Comparison of ENCODE assay signal across 24 cellular contexts in genomic region chr4:185821029-185821419, GRCh38. TPM values are rescaled to one million over a fixed set of nuclear protein-coding genes. Genes with fewer than 3 reads are reported as not detected.
"Had no signal": no experiment of that assay in that cellular context is flagged by ENCODE, and none has a peak within 500 bp of the region (broad histone marks: within the 10 kb centered on the region; RNA-seq: fewer than 3 reads in every experiment).

No MANE protein-coding gene starts in this region.

- H3K27ac Mint-ChIP-seq: activated CD8-positive, alpha-beta T cell treated with anti-CD3 and anti-CD28 coated beads, Interleukin-2, amount 10 ng/mL, durations not matched to agents 7 days and 5 days; activated naive CD8-positive, alpha-beta T cell; activated T-cell treated with anti-CD3 and anti-CD28 coated beads, Interleukin-2, amount 50 U/mL, for 72 hours; naive B cell; nephron progenitor cell; stimulated activated effector memory CD8-positive, alpha-beta T cell treated with anti-CD3 and anti-CD28 coated beads, Interleukin-12 subunit alpha, Interleukin-12 subunit beta, amount 100 ng/mL, for 72 hours; stimulated activated naive CD8-positive, alpha-beta T cell treated with anti-CD3 and anti-CD28 coated beads, Interleukin-15, Interleukin-2, amounts not matched to agents 100 ng/mL and 50 ng/mL, for 24 hours; T-helper 1 cell treated with Interleukin-12 subunit alpha and Interleukin-12 subunit beta and Interleukin-4 antibody, amounts not matched to agents 30 μg/mL and 1 μg/mL, for 36 hours had no signal

- H2AFZ ChIP-seq: hepatocyte had no signal

- H3K4me1 Mint-ChIP-seq: naive B cell; stimulated activated effector memory CD8-positive, alpha-beta T cell treated with anti-CD3 and anti-CD28 coated beads, Interleukin-12 subunit alpha, Interleukin-12 subunit beta, amount 100 ng/mL, for 72 hours had no signal

- DNase-seq: activated CD4-positive, alpha-beta T cell treated with anti-CD3 and anti-CD28 coated beads for 1 hour; activated CD8-positive, alpha-beta T cell treated with anti-CD3 and anti-CD28 coated beads, Interleukin-2, amount 10 ng/mL, durations not matched to agents 7 days and 5 days; activated naive CD4-positive, alpha-beta T cell treated with Interleukin-2 at 50 U/mL for 16 hours; activated T-cell treated with anti-CD3 and anti-CD28 coated beads for 4 hours; activated T-cell treated with anti-CD3 and anti-CD28 coated beads, Interleukin-2, amount 50 U/mL, for 72 hours; anterior cingulate cortex; dermis blood vessel endothelial cell; effector CD4-positive, alpha-beta T cell; esophagus squamous epithelium; islet precursor cell; left ventricle myocardium superior; naive B cell; nephron progenitor cell; posterior cingulate gyrus; small intestine; stimulated activated CD4-positive, alpha-beta T cell treated with anti-CD3 and anti-CD28 coated beads, Interleukin-4, amount 100 ng/mL, for 24 hours; substantia nigra; SW 1271; T-helper 9 cell had no signal

- H3K79me2 ChIP-seq: hepatocyte had no signal

- H3K4me3 Mint-ChIP-seq: activated CD8-positive, alpha-beta T cell treated with anti-CD3 and anti-CD28 coated beads, Interleukin-2, amount 10 ng/mL, durations not matched to agents 7 days and 5 days; activated naive CD8-positive, alpha-beta T cell; activated T-cell treated with anti-CD3 and anti-CD28 coated beads, Interleukin-2, amount 50 U/mL, for 72 hours; naive B cell; nephron progenitor cell; stimulated activated effector memory CD8-positive, alpha-beta T cell treated with anti-CD3 and anti-CD28 coated beads, Interleukin-12 subunit alpha, Interleukin-12 subunit beta, amount 100 ng/mL, for 72 hours; stimulated activated naive CD8-positive, alpha-beta T cell treated with anti-CD3 and anti-CD28 coated beads, Interleukin-15, Interleukin-2, amounts not matched to agents 100 ng/mL and 50 ng/mL, for 24 hours; T-helper 1 cell treated with Interleukin-12 subunit alpha and Interleukin-12 subunit beta and Interleukin-4 antibody, amounts not matched to agents 30 μg/mL and 1 μg/mL, for 36 hours had no signal

- H3K9me3 ChIP-seq: esophagus squamous epithelium had no signal

- H3K27me3 ChIP-seq: esophagus squamous epithelium, hepatocyte had no signal

- H3K36me3 Mint-ChIP-seq: activated naive CD8-positive, alpha-beta T cell; naive B cell; stimulated activated effector memory CD8-positive, alpha-beta T cell treated with anti-CD3 and anti-CD28 coated beads, Interleukin-12 subunit alpha, Interleukin-12 subunit beta, amount 100 ng/mL, for 72 hours had no signal

- H3K27me3 Mint-ChIP-seq: stimulated activated naive CD8-positive, alpha-beta T cell treated with anti-CD3 and anti-CD28 coated beads, Interleukin-15, Interleukin-2, amounts not matched to agents 100 ng/mL and 50 ng/mL, for 24 hours had no signal

- H3K27ac ChIP-seq: esophagus squamous epithelium, hepatocyte had no signal

- H3K36me3 ChIP-seq: esophagus squamous epithelium had no signal

- ATAC-seq: activated CD8-positive, alpha-beta T cell treated with anti-CD3 and anti-CD28 coated beads, Interleukin-2, amount 10 ng/mL, durations not matched to agents 7 days and 5 days; activated T-cell treated with anti-CD3 and anti-CD28 coated beads, Interleukin-2, amount 50 U/mL, for 72 hours; stimulated activated effector memory CD8-positive, alpha-beta T cell treated with anti-CD3 and anti-CD28 coated beads, Interleukin-12 subunit alpha, Interleukin-12 subunit beta, amount 100 ng/mL, for 72 hours had no signal

- H3K4me3 ChIP-seq: esophagus squamous epithelium, hepatocyte had no signal

- H3K9me3 Mint-ChIP-seq: activated T-cell treated with anti-CD3 and anti-CD28 coated beads, Interleukin-2, amount 50 U/mL, for 72 hours; nephron progenitor cell; stimulated activated effector memory CD8-positive, alpha-beta T cell treated with anti-CD3 and anti-CD28 coated beads, Interleukin-12 subunit alpha, Interleukin-12 subunit beta, amount 100 ng/mL, for 72 hours; T-helper 1 cell treated with Interleukin-12 subunit alpha and Interleukin-12 subunit beta and Interleukin-4 antibody, amounts not matched to agents 30 μg/mL and 1 μg/mL, for 36 hours had no signal

- H3K4me2 ChIP-seq: hepatocyte had no signal

RNA-seq across cellular contexts. Expression of gene SORBS2, which starts 9.0 kb away (rescaled TPM):
- total RNA-seq: activated CD8-positive, alpha-beta T cell treated with anti-CD3 and anti-CD28 coated beads, Interleukin-2, amount 10 ng/mL, durations not matched to agents 7 days and 5 days had no signal
